In genomic region chr1:211829343-211830054, GRCh38 we compare ENCODE assay signal across 9 cellular contexts. TPM values are rescaled to one million over a fixed set of nuclear protein-coding genes. Genes with fewer than 3 reads are reported as not detected.
A peak's percentile ranks its signal among the peaks of the same experiment; 100 is the strongest.
DNase-seq lines count a peak whose midpoint lies in the region; ATAC-seq and TF ChIP-seq lines count a peak whose summit lies in the region.
"Had no signal": no experiment of that assay in that cellular context is flagged by ENCODE, and none has a peak within 500 bp of the region (broad histone marks: within the 10 kb centered on the region; RNA-seq: fewer than 3 reads in every experiment).

No MANE protein-coding gene starts in this region.

- no peaks in the 10 kb centered on the region for H3K79me2 ChIP-seq in parathyroid adenoma

- H3K36me3 ChIP-seq in parathyroid adenoma (ENCODE audit: control insufficient read depth, insufficient read depth, low read length) = no peaks in the 10 kb centered on the region

- ATAC-seq in left ventricle myocardium superior (peak; percentile 55), HG02884 (IDR thresholded peaks at IDR 0.05; ENCODE audit: unreplicated experiment) (no peak)

- no peaks in the 10 kb centered on the region for H3K27me3 ChIP-seq in parathyroid adenoma (ENCODE audit: control insufficient read depth, insufficient read depth, low read length)
- H3K27me3 ChIP-seq: foreskin keratinocyte had no signal

- no peaks in the 10 kb centered on the region for H3K27me3 Mint-ChIP-seq in activated naive CD8-positive, alpha-beta T cell treated with anti-CD3 and anti-CD28 coated beads for 36 hours

- peaks cover 49% of the 10 kb centered on the region for H3K4me1 Mint-ChIP-seq in activated naive CD8-positive, alpha-beta T cell treated with anti-CD3 and anti-CD28 coated beads for 36 hours

- DNase-seq in NCI-H510A treated with DMSO at 0.1 percent for 48 hours (lab: John Stamatoyannopoulos, UW) (peak; percentile 76), NCI-H510A (lab: John Stamatoyannopoulos, UW) (no peak), NCI-H146 treated with DMSO at 0.1 percent for 48 hours (lab: John Stamatoyannopoulos, UW; ENCODE audit: unreplicated experiment) (peak; percentile 23), left ventricle myocardium superior (peak; percentile 37), HPDE6-E6E7 (ENCODE audit: extremely low spot score) (no peak)
- DNase-seq in activated naive CD8-positive, alpha-beta T cell treated with anti-CD3 and anti-CD28 coated beads for 36 hours = no peak

- H3K9ac ChIP-seq in parathyroid adenoma = no peak overlapping the region

- peak overlapping the region; percentile 60 for H3K4me3 ChIP-seq in parathyroid adenoma (ENCODE audit: low read depth, low read length)

- H3K36me3 Mint-ChIP-seq in activated naive CD8-positive, alpha-beta T cell treated with anti-CD3 and anti-CD28 coated beads for 36 hours = peaks cover 7% of the 10 kb centered on the region

- H3K4me2 ChIP-seq in parathyroid adenoma (ENCODE audit: low read length) = peak overlapping the region; percentile 78

- TF ChIP-seq CTCF in parathyroid adenoma (IDR thresholded peaks at IDR 0.05) = no peak

- peak overlapping the region; percentile 39 for H3K27ac ChIP-seq in parathyroid adenoma

- H2AFZ ChIP-seq in parathyroid adenoma = peak overlapping the region; percentile 60

- H3K4me1 ChIP-seq in parathyroid adenoma = no peaks in the 10 kb centered on the region

- H3K27ac Mint-ChIP-seq in activated naive CD8-positive, alpha-beta T cell treated with anti-CD3 and anti-CD28 coated beads for 36 hours = peak overlapping the region; percentile 81

- H3K9me3 Mint-ChIP-seq in activated naive CD8-positive, alpha-beta T cell treated with anti-CD3 and anti-CD28 coated beads for 36 hours = no peaks in the 10 kb centered on the region

- intact Hi-C loops in left ventricle myocardium superior (cut with micrococcal nuclease) = no loop called here

- H3K9me3 ChIP-seq in parathyroid adenoma (ENCODE audit: control insufficient read depth, low read length) = no peaks in the 10 kb centered on the region

- H3K4me3 Mint-ChIP-seq in activated naive CD8-positive, alpha-beta T cell treated with anti-CD3 and anti-CD28 coated beads for 36 hours = peak overlapping the region; percentile 87

RNA-seq across cellular contexts. Expression of gene LPGAT1, which starts 1.1 kb away (rescaled TPM):
- total RNA-seq in activated naive CD8-positive, alpha-beta T cell treated with anti-CD3 and anti-CD28 coated beads for 36 hours = 10 to 100 TPM; 18.1 to 22.1 TPM
- total RNA-seq in left ventricle myocardium superior = 25.0 TPM

Comparison
In these comparisons a context has a peak if more than half of its experiments do, and no peak if none do; other contexts are left out.
1. DNase-seq: peak in NCI-H510A treated with DMSO at 0.1 percent for 48 hours (single experiment), NCI-H146 treated with DMSO at 0.1 percent for 48 hours (single experiment) and left ventricle myocardium superior (single experiment); none in NCI-H510A (single experiment), activated naive CD8-positive, alpha-beta T cell treated with anti-CD3 and anti-CD28 coated beads for 36 hours (single experiment) and HPDE6-E6E7 (single experiment).